ENCODE assay signal across 28 cellular contexts in genomic region chr7:157204134-157204533, GRCh38.
"Had no signal": no experiment of that assay in that cellular context is flagged by ENCODE, and none has a peak within 500 bp of the region (broad histone marks: within the 10 kb centered on the region; RNA-seq: fewer than 3 reads in every experiment).

No MANE protein-coding gene starts in this region.

- DNase-seq: immature natural killer cell; kidney; left colon; left lung; lower lobe of right lung; mammary epithelial cell; mesenchymal stem cell; naive thymus-derived CD8-positive, alpha-beta T cell; nucleus accumbens; pancreas; posterior cingulate gyrus; retina; right cardiac atrium; stimulated activated CD4-positive, alpha-beta T cell treated with anti-CD3 and anti-CD28 coated beads, Interleukin-12 subunit alpha, Interleukin-12 subunit beta, amount 100 ng/mL, for 4 hours; stimulated activated CD4-positive, alpha-beta T cell treated with anti-CD3 and anti-CD28 coated beads, Interleukin-15, amount 100 ng/mL, for 24 hours; stimulated activated CD4-positive, alpha-beta T cell treated with anti-CD3 and anti-CD28 coated beads, Interleukin-2, amount 100 ng/mL, for 24 hours; stimulated activated CD4-positive, alpha-beta T cell treated with anti-CD3 and anti-CD28 coated beads, Interleukin-4, amount 100 ng/mL, for 1 hour; stimulated activated naive B cell treated with anti-CD40 and anti-IgM and Interleukin-4, amounts not matched to agents 10 μg/mL and 1 μg/mL and 100 μg/mL, for 72 hours; stimulated activated naive CD8-positive, alpha-beta T cell treated with anti-CD3 and anti-CD28 coated beads, Interleukin-15, Interleukin-2, amounts not matched to agents 100 U/mL and 50 U/mL, for 24 hours; stomach; testis; thyroid gland; transverse colon; upper lobe of left lung had no signal

- ATAC-seq: left colon; left lung; lower lobe of right lung; naive thymus-derived CD8-positive, alpha-beta T cell; right cardiac atrium; sciatic nerve; stimulated activated naive B cell treated with anti-CD40 and anti-IgM and Interleukin-4, amounts not matched to agents 10 μg/mL and 1 μg/mL and 100 μg/mL, for 72 hours; stimulated activated naive CD8-positive, alpha-beta T cell treated with anti-CD3 and anti-CD28 coated beads, Interleukin-15, Interleukin-2, amounts not matched to agents 100 U/mL and 50 U/mL, for 24 hours had no signal

- H3K36me3 ChIP-seq: prostate gland had no signal

- H3K9me3 ChIP-seq: left lung, lower lobe of right lung, pancreas, prostate gland, stomach, testis, thyroid gland, transverse colon, upper lobe of left lung, vagina had no signal

- H3K4me1 ChIP-seq: left lung, lower lobe of right lung, pancreas, prostate gland, stomach, testis, thyroid gland, transverse colon, upper lobe of left lung, vagina had no signal

- H3K27ac ChIP-seq: left lung, lower lobe of right lung, pancreas, prostate gland, skin epidermis, stomach, testis, thyroid gland, transverse colon, upper lobe of left lung, vagina had no signal

- H3K4me3 ChIP-seq: left lung, lower lobe of right lung, pancreas, prostate gland, skin epidermis, stomach, testis, thyroid gland, transverse colon, upper lobe of left lung, vagina had no signal

- H3K27me3 ChIP-seq: left lung, pancreas, stomach, testis, thyroid gland, transverse colon, upper lobe of left lung, vagina had no signal
